8 cellular contexts compared by ENCODE assay signal in genomic region chr11:119094816-119095065, GRCh38. TPM values are rescaled to one million over a fixed set of nuclear protein-coding genes. Genes with fewer than 3 reads are reported as not detected.
A peak's percentile ranks its signal among the peaks of the same experiment; 100 is the strongest.
DNase-seq lines count a peak whose midpoint lies in the region; ATAC-seq and TF ChIP-seq lines count a peak whose summit lies in the region.

No MANE protein-coding gene starts in this region.

- intact Hi-C loops in natural killer cell (cut with micrococcal nuclease) = loop anchor here (1.0 to 2.0 kb wide), 7 partner anchors 8 to 166 kb away; partner anchors contain the start of genes HINFP, HYOU1, SLC37A4 and VPS11
- intact Hi-C loops in vagina (cut with DNase I) = loop anchor here (10.0 kb wide), 1 partner anchor 110 kb away; the partner anchor contains the start of gene CBL

- peak overlapping the region; percentile 97 for H3K27ac Mint-ChIP-seq in activated CD8-positive, alpha-beta T cell treated with anti-CD3 and anti-CD28 coated beads, Interleukin-2, amount 10 ng/mL, durations not matched to agents 7 days and 5 days
- H3K27ac Mint-ChIP-seq in natural killer cell = peak overlapping the region; percentile 95 to 96

- TF ChIP-seq POLR2A in vagina (IDR thresholded peaks at IDR 0.05) = no peak

- H3K4me3 Mint-ChIP-seq in activated CD8-positive, alpha-beta T cell treated with anti-CD3 and anti-CD28 coated beads, Interleukin-2, amount 10 ng/mL, durations not matched to agents 7 days and 5 days = peak overlapping the region; percentile 95
- peak overlapping the region; percentile 91 for H3K4me3 Mint-ChIP-seq in natural killer cell

- POLR2A ChIA-PET in activated CD8-positive, alpha-beta T cell treated with anti-CD3 and anti-CD28 coated beads, Interleukin-2, amount 10 ng/mL, durations not matched to agents 7 days and 5 days (lab: Charles Lee) = interaction anchor here (0.5 to 3.1 kb wide), 40 partner anchors 8 to 756 kb away, joined by 3 to 96 read pairs (median 5); partner anchors contain the start of genes C2CD2L, CENATAC, HINFP and HMBS

- CTCF ChIA-PET in activated CD8-positive, alpha-beta T cell treated with anti-CD3 and anti-CD28 coated beads, Interleukin-2, amount 10 ng/mL, durations not matched to agents 7 days and 5 days (lab: Charles Lee) = interaction anchor here (0.9 to 2.7 kb wide), 9 partner anchors 8 to 229 kb away, joined by 3 to 7 read pairs (median 3); partner anchors contain the start of gene VPS11

- peaks cover 53% of the 10 kb centered on the region for H3K4me1 Mint-ChIP-seq in activated CD8-positive, alpha-beta T cell treated with anti-CD3 and anti-CD28 coated beads, Interleukin-2, amount 10 ng/mL, durations not matched to agents 7 days and 5 days (ENCODE audit: low read depth)
- H3K4me1 Mint-ChIP-seq in natural killer cell = peaks cover 28 to 38% of the 10 kb centered on the region in 2 donors

- no peaks in the 10 kb centered on the region for H3K27me3 Mint-ChIP-seq in activated CD8-positive, alpha-beta T cell treated with anti-CD3 and anti-CD28 coated beads, Interleukin-2, amount 10 ng/mL, durations not matched to agents 7 days and 5 days (ENCODE audit: low read depth)
- H3K27me3 Mint-ChIP-seq in natural killer cell (ENCODE audit: low read depth in 2 of 2) = no peaks in the 10 kb centered on the region

- WGBS in HUES64 = under 1% methylated on average over 19 of the region's 19 CpGs

- peak overlapping the region; percentile 87 for H3K27ac ChIP-seq in HUES64 (ENCODE audit: low read depth, low read length)
- peak overlapping the region; percentile 95 for H3K27ac ChIP-seq in vagina

- peaks cover 77% of the 10 kb centered on the region for H3K36me3 Mint-ChIP-seq in activated CD8-positive, alpha-beta T cell treated with anti-CD3 and anti-CD28 coated beads, Interleukin-2, amount 10 ng/mL, durations not matched to agents 7 days and 5 days (ENCODE audit: low read depth)
- H3K36me3 Mint-ChIP-seq in natural killer cell = peaks cover 7% of the 10 kb centered on the region

- no peaks in the 10 kb centered on the region for H3K9me3 Mint-ChIP-seq in activated CD8-positive, alpha-beta T cell treated with anti-CD3 and anti-CD28 coated beads, Interleukin-2, amount 10 ng/mL, durations not matched to agents 7 days and 5 days (ENCODE audit: insufficient read depth)
- no peaks in the 10 kb centered on the region for H3K9me3 Mint-ChIP-seq in natural killer cell

- H3K9me3 ChIP-seq in HUES64 (ENCODE audit: insufficient read depth, low read depth, low read length) (no peaks in the 10 kb centered on the region), vagina (no peaks in the 10 kb centered on the region)

- ATAC-seq in GM21447 (IDR thresholded peaks at IDR 0.05; ENCODE audit: unreplicated experiment) (peak; percentile 39), natural killer cell (peak; percentile 35 to 72 (median 53))
- peak; percentile 37 for ATAC-seq in activated CD8-positive, alpha-beta T cell treated with anti-CD3 and anti-CD28 coated beads, Interleukin-2, amount 10 ng/mL, durations not matched to agents 7 days and 5 days

- TF ChIP-seq CTCF in natural killer cell (IDR thresholded peaks at IDR 0.05) = peak; percentile 54
- peak in 1 of 3 experiments; percentile 74 for TF ChIP-seq CTCF in vagina (IDR thresholded peaks at IDR 0.05)

- peak; percentile 37 to 69 for DNase-seq in NCI-H524 (lab: John Stamatoyannopoulos, UW)
- DNase-seq in NCI-H524 treated with DMSO at 0.1 percent for 48 hours (lab: John Stamatoyannopoulos, UW) = no peak
- peak; percentile 66 for DNase-seq in activated CD8-positive, alpha-beta T cell treated with anti-CD3 and anti-CD28 coated beads, Interleukin-2, amount 10 ng/mL, durations not matched to agents 7 days and 5 days
- peak; percentile 72 for DNase-seq in fibroblast of the conjunctiva (ENCODE audit: low read depth)
- DNase-seq in natural killer cell = peak; percentile 66
- no peak for DNase-seq in vagina (ENCODE audit: extremely low spot score in 2 of 2)

- H3K36me3 ChIP-seq in HUES64 (ENCODE audit: insufficient read depth, low read length) = peaks cover 69% of the 10 kb centered on the region
- H3K36me3 ChIP-seq in vagina = peaks cover 0 to 21% of the 10 kb centered on the region in 2 donors

- H3K27me3 ChIP-seq in HUES64 (ENCODE audit: insufficient read depth, low read length) = no peaks in the 10 kb centered on the region
- no peaks in the 10 kb centered on the region for H3K27me3 ChIP-seq in vagina

- H3K9ac ChIP-seq in HUES64 (ENCODE audit: low read depth, low read length) = peak overlapping the region; percentile 98

- H3K4me1 ChIP-seq in HUES64 (ENCODE audit: insufficient read depth, low read length) = peaks cover 12% of the 10 kb centered on the region; the same call in 1 of the 2 replicates
- peaks cover 29% of the 10 kb centered on the region for H3K4me1 ChIP-seq in vagina

- peak overlapping the region; percentile 90 for H3K4me3 ChIP-seq in HUES64 (ENCODE audit: low read length)
- peak overlapping the region; percentile 59 to 92 for H3K4me3 ChIP-seq in vagina

RNA-seq across cellular contexts. Expression of gene DPAGT1, which starts 6.9 kb away (rescaled TPM):
- 38.6 TPM for polyA plus RNA-seq in HUES64 (2013, experiment 1 of 2)
- polyA plus RNA-seq in HUES64 (2013, experiment 2 of 2) = 37.2 TPM
- 10 to 100 TPM; 52.5 to 57.7 TPM for total RNA-seq in activated CD8-positive, alpha-beta T cell treated with anti-CD3 and anti-CD28 coated beads, Interleukin-2, amount 10 ng/mL, durations not matched to agents 7 days and 5 days
- total RNA-seq in natural killer cell (10 to 100 TPM; 20.5 to 28.5 (median 24.4) TPM), vagina (18.2 TPM)

RNA-seq across cellular contexts. Expression of gene HMBS, which starts 10.1 kb away (rescaled TPM):
- polyA plus RNA-seq in HUES64 (2013, experiment 1 of 2) = 49.6 TPM
- polyA plus RNA-seq in HUES64 (2013, experiment 2 of 2) = 53.7 TPM
- 10 to 100 TPM; 31.0 to 32.5 TPM for total RNA-seq in activated CD8-positive, alpha-beta T cell treated with anti-CD3 and anti-CD28 coated beads, Interleukin-2, amount 10 ng/mL, durations not matched to agents 7 days and 5 days
- 10 to 100 TPM in 1 of 3 donors, 1 to 10 TPM in 2; 6.1 to 10.1 (median 6.7) TPM for total RNA-seq in natural killer cell
- total RNA-seq in vagina = 13.5 TPM

RNA-seq across cellular contexts. Expression of gene C2CD2L, which starts 12.4 kb away (rescaled TPM):
- 1.7 TPM for polyA plus RNA-seq in HUES64 (2013, experiment 1 of 2)
- polyA plus RNA-seq in HUES64 (2013, experiment 2 of 2) = 2.2 TPM
- total RNA-seq in activated CD8-positive, alpha-beta T cell treated with anti-CD3 and anti-CD28 coated beads, Interleukin-2, amount 10 ng/mL, durations not matched to agents 7 days and 5 days = 10 to 100 TPM; 33.2 to 35.2 TPM
- total RNA-seq in natural killer cell (10 to 100 TPM; 20.3 to 27.7 (median 25.6) TPM), vagina (7.1 TPM)

RNA-seq across cellular contexts. Expression of gene HINFP, which starts 26.6 kb away (rescaled TPM):
- polyA plus RNA-seq in HUES64 (2013, experiment 1 of 2) = 17.8 TPM
- polyA plus RNA-seq in HUES64 (2013, experiment 2 of 2) = 20.6 TPM
- total RNA-seq in activated CD8-positive, alpha-beta T cell treated with anti-CD3 and anti-CD28 coated beads, Interleukin-2, amount 10 ng/mL, durations not matched to agents 7 days and 5 days = 10 to 100 TPM; 36.1 to 40.9 TPM
- total RNA-seq in natural killer cell (10 to 100 TPM; 30.2 to 38.2 (median 31.5) TPM), vagina (22.1 TPM)

RNA-seq across cellular contexts. Expression of gene VPS11, which starts 27.1 kb away (rescaled TPM):
- polyA plus RNA-seq in HUES64 (2013, experiment 1 of 2) = 18.2 TPM
- 16.6 TPM for polyA plus RNA-seq in HUES64 (2013, experiment 2 of 2)
- 10 to 100 TPM; 30.8 to 31.6 TPM for total RNA-seq in activated CD8-positive, alpha-beta T cell treated with anti-CD3 and anti-CD28 coated beads, Interleukin-2, amount 10 ng/mL, durations not matched to agents 7 days and 5 days
- total RNA-seq in natural killer cell = 100 to 1,000 TPM in 1 of 3 donors, 10 to 100 TPM in 2; 91.4 to 101 (median 91.7) TPM
- total RNA-seq in vagina = 56.0 TPM

Comparison
In these comparisons a context has a peak if more than half of its experiments do, and no peak if none do; other contexts are left out.
1. DNase-seq: peak in NCI-H524 (2 of 2), activated CD8-positive, alpha-beta T cell treated with anti-CD3 and anti-CD28 coated beads, Interleukin-2, amount 10 ng/mL, durations not matched to agents 7 days and 5 days (single experiment), fibroblast of the conjunctiva (single experiment) and natural killer cell (single experiment); none in NCI-H524 treated with DMSO at 0.1 percent for 48 hours (single experiment) and vagina (0 of 2).
2. Peak in every context shown above with its lines, with median percentiles within 50 percentile points of each other: ATAC-seq.